In genomic region chr16:3822366-3823045, GRCh38 we compare ENCODE assay signal across 11 cellular contexts. TPM values are rescaled to one million over a fixed set of nuclear protein-coding genes. Genes with fewer than 3 reads are reported as not detected.
A peak's percentile ranks its signal among the peaks of the same experiment; 100 is the strongest.
DNase-seq lines count a peak whose midpoint lies in the region; ATAC-seq and TF ChIP-seq lines count a peak whose summit lies in the region.
"Had no signal": no experiment of that assay in that cellular context is flagged by ENCODE, and none has a peak within 500 bp of the region (broad histone marks: within the 10 kb centered on the region; RNA-seq: fewer than 3 reads in every experiment).

No MANE protein-coding gene starts in this region.

- TF ChIP-seq CTCF in lower leg skin (IDR thresholded peaks at IDR 0.05) (no peak), OCI-LY7 (conservative IDR thresholded peaks at IDR 0.05; ENCODE audit: low read length) (no peak)

- H3K9me2 ChIP-seq in OCI-LY7 (ENCODE audit: insufficient read depth, low read length), result no peaks in the 10 kb centered on the region

- H3K4me3 ChIP-seq in lower leg skin (ENCODE audit: low read depth, poor library complexity, severe bottlenecking) (no peak overlapping the region), OCI-LY7 (ENCODE audit: low read depth, low read length, poor library complexity, severe bottlenecking) (no peak overlapping the region), H7 (ENCODE audit: insufficient read depth, low read depth, low read length) (no peak overlapping the region)

- H2AFZ ChIP-seq in OCI-LY7 (ENCODE audit: low read length), result no peak overlapping the region

- peaks cover 14% of the 10 kb centered on the region for H3K36me3 Mint-ChIP-seq in activated CD4-positive, alpha-beta T cell treated with anti-CD3 and anti-CD28 coated beads, Interleukin-2, amount 10 ng/mL, durations not matched to agents 24 days and 14 days (ENCODE audit: low read depth)
- H3K36me3 Mint-ChIP-seq in T-helper 2 cell treated with Interferon-gamma antibody and Interleukin-4, amounts not matched to agents 5 μg/mL and 100 μg/mL, for 36 hours (ENCODE audit: low read depth), result peaks cover 6% of the 10 kb centered on the region

- H3K27ac ChIP-seq in OCI-LY7 (ENCODE audit: low read depth, low read length, poor library complexity, severe bottlenecking), result no peak overlapping the region

- peaks cover 77% of the 10 kb centered on the region for H3K4me1 Mint-ChIP-seq in activated CD4-positive, alpha-beta T cell treated with anti-CD3 and anti-CD28 coated beads, Interleukin-2, amount 10 ng/mL, durations not matched to agents 24 days and 14 days
- H3K4me1 Mint-ChIP-seq in T-helper 2 cell treated with Interferon-gamma antibody and Interleukin-4, amounts not matched to agents 5 μg/mL and 100 μg/mL, for 36 hours (ENCODE audit: low read depth), result peaks cover 78% of the 10 kb centered on the region

- peak overlapping the region; percentile 58 for H3K4me3 Mint-ChIP-seq in activated CD4-positive, alpha-beta T cell treated with anti-CD3 and anti-CD28 coated beads, Interleukin-2, amount 10 ng/mL, durations not matched to agents 24 days and 14 days
- H3K4me3 Mint-ChIP-seq in T-helper 2 cell treated with Interferon-gamma antibody and Interleukin-4, amounts not matched to agents 5 μg/mL and 100 μg/mL, for 36 hours, result peak overlapping the region; percentile 63

- WGBS in lower leg skin, 2 donors, result 39 to 44% methylated on average over 11 of the region's 11 CpGs

- POLR2A ChIA-PET in OCI-LY7 (lab: Charles Lee), result no interaction called here

- intact Hi-C loops in activated CD4-positive, alpha-beta T cell treated with anti-CD3 and anti-CD28 coated beads, Interleukin-2, amount 10 ng/mL, durations not matched to agents 24 days and 14 days (cut with micrococcal nuclease), result loop anchor here (5.0 kb wide), 1 partner anchor 35 kb away; no protein-coding TSS in a partner anchor
- intact Hi-C loops in Right ventricle myocardium superior (cut with DNase I), result loop anchor here (5.0 kb wide), 1 partner anchor 50 kb away; no protein-coding TSS in a partner anchor
- intact Hi-C loops in lower leg skin (cut with DNase I; ENCODE audit: low total_unique reads), result no loop called here
- intact Hi-C loops in OCI-LY7 (cut with micrococcal nuclease; ENCODE audit: unreplicated experiment), result no loop called here

- no peak overlapping the region for H3K27ac Mint-ChIP-seq in activated CD4-positive, alpha-beta T cell treated with anti-CD3 and anti-CD28 coated beads, Interleukin-2, amount 10 ng/mL, durations not matched to agents 24 days and 14 days
- peak overlapping the region; percentile 21 for H3K27ac Mint-ChIP-seq in T-helper 2 cell treated with Interferon-gamma antibody and Interleukin-4, amounts not matched to agents 5 μg/mL and 100 μg/mL, for 36 hours

- no peaks in the 10 kb centered on the region for H3K27me3 ChIP-seq in H7 (ENCODE audit: control insufficient read depth, insufficient read depth, low read length)

- H4K20me1 ChIP-seq in OCI-LY7 (ENCODE audit: insufficient read depth, low read length), result peaks cover 15% of the 10 kb centered on the region

- H3K4me1 ChIP-seq in OCI-LY7 (ENCODE audit: insufficient read depth, low read length, poor library complexity, severe bottlenecking), result peaks cover 11% of the 10 kb centered on the region

- H3K4me2 ChIP-seq in OCI-LY7 (ENCODE audit: low read length), result no peak overlapping the region

- ATAC-seq in Right ventricle myocardium superior (ENCODE audit: poor library complexity), result peak; percentile 39
- peak; percentile 45 for ATAC-seq in stimulated activated naive CD8-positive, alpha-beta T cell treated with anti-CD3 and anti-CD28 coated beads, Interleukin-15, Interleukin-2, amounts not matched to agents 100 U/mL and 50 U/mL, for 24 hours

- H3K36me3 ChIP-seq in OCI-LY7 (ENCODE audit: insufficient read depth, low read length) (no peaks in the 10 kb centered on the region), H7 (replicated peaks; ENCODE audit: control insufficient read depth, insufficient read depth, low read length) (no peaks in the 10 kb centered on the region)

- no peak for TF ChIP-seq POLR2A in lower leg skin (IDR thresholded peaks at IDR 0.05)

- no peaks in the 10 kb centered on the region for H3K27me3 Mint-ChIP-seq in activated CD4-positive, alpha-beta T cell treated with anti-CD3 and anti-CD28 coated beads, Interleukin-2, amount 10 ng/mL, durations not matched to agents 24 days and 14 days
- H3K27me3 Mint-ChIP-seq in T-helper 2 cell treated with Interferon-gamma antibody and Interleukin-4, amounts not matched to agents 5 μg/mL and 100 μg/mL, for 36 hours (ENCODE audit: low read depth), result no peaks in the 10 kb centered on the region

- CTCF ChIA-PET in OCI-LY7 (lab: Charles Lee; ENCODE audit: unreplicated experiment), result no interaction called here

- DNase-seq in activated CD4-positive, alpha-beta T cell treated with anti-CD3 and anti-CD28 coated beads, Interleukin-2, amount 10 ng/mL, durations not matched to agents 24 days and 14 days, result peak; percentile 67
- no peak for DNase-seq in activated CD4-positive, alpha-beta T cell treated with anti-CD3 and anti-CD28 coated beads for 48 hours
- DNase-seq in T-helper 2 cell treated with Interferon-gamma antibody and Interleukin-4, amounts not matched to agents 5 μg/mL and 100 μg/mL, for 36 hours (ENCODE audit: low spot score), result no peak
- no peak for DNase-seq in Right ventricle myocardium superior
- no peak for DNase-seq in stimulated activated naive CD8-positive, alpha-beta T cell treated with anti-CD3 and anti-CD28 coated beads, Interleukin-15, Interleukin-2, amounts not matched to agents 100 U/mL and 50 U/mL, for 24 hours
- DNase-seq in lower leg skin (ENCODE audit: low spot score in 2 of 2), result no peak
- DNase-seq in OCI-LY7 (ENCODE audit: low spot score), result no peak
- DNase-seq in H7, result no peak
- DNase-seq: NCI-H1092 treated with DMSO at 0.1 percent for 48 hours, occipital lobe, SHP77 treated with DMSO at 0.1 percent for 48 hours had no signal

- no peaks in the 10 kb centered on the region for H3K9me3 Mint-ChIP-seq in activated CD4-positive, alpha-beta T cell treated with anti-CD3 and anti-CD28 coated beads, Interleukin-2, amount 10 ng/mL, durations not matched to agents 24 days and 14 days
- H3K9me3 Mint-ChIP-seq in T-helper 2 cell treated with Interferon-gamma antibody and Interleukin-4, amounts not matched to agents 5 μg/mL and 100 μg/mL, for 36 hours, result no peaks in the 10 kb centered on the region

- BruUV-seq in OCI-LY7 (replicated peaks; lab: Mats Ljungman, UMichigan), result no TSS peak

- no peaks in the 10 kb centered on the region for H3K9me3 ChIP-seq in OCI-LY7 (ENCODE audit: low read length)

- peaks cover 73% of the 10 kb centered on the region; the same call in 1 of the 2 replicates for H3K79me2 ChIP-seq in OCI-LY7 (ENCODE audit: insufficient read depth, low read depth, low read length)

RNA-seq across cellular contexts. Expression of gene CREBBP, which starts 58.0 kb away (rescaled TPM):
- total RNA-seq in activated CD4-positive, alpha-beta T cell treated with anti-CD3 and anti-CD28 coated beads, Interleukin-2, amount 10 ng/mL, durations not matched to agents 24 days and 14 days, result 42.3 and 45.3 TPM in 2 replicates
- total RNA-seq in Right ventricle myocardium superior, result 35.3 TPM
- total RNA-seq in lower leg skin, result 100 to 1,000 TPM in 1 of 4 donors, 10 to 100 TPM in 3; 45.5 to 152 (median 65.7) TPM
- total RNA-seq in OCI-LY7 (2014; rRNA removed; shearing (Covaris generic)), result 33.0 and 36.0 TPM in 2 replicates
- 72.3 and 75.8 TPM in 2 replicates for total RNA-seq in OCI-LY7 (2022)
- 11.7 and 14.6 TPM in 2 replicates for total RNA-seq in H7 (2014; rRNA removed; shearing (Covaris generic))

Comparison
In these comparisons a context has a peak if more than half of its experiments do, and no peak if none do; other contexts are left out.
1. intact Hi-C loops: an anchor here in activated CD4-positive, alpha-beta T cell treated with anti-CD3 and anti-CD28 coated beads, Interleukin-2, amount 10 ng/mL, durations not matched to agents 24 days and 14 days (5.0 kb wide) and Right ventricle myocardium superior (5.0 kb wide); none called in lower leg skin and OCI-LY7.